Comparison of ENCODE assay signal across 10 cellular contexts in the genomic region with DNA sequence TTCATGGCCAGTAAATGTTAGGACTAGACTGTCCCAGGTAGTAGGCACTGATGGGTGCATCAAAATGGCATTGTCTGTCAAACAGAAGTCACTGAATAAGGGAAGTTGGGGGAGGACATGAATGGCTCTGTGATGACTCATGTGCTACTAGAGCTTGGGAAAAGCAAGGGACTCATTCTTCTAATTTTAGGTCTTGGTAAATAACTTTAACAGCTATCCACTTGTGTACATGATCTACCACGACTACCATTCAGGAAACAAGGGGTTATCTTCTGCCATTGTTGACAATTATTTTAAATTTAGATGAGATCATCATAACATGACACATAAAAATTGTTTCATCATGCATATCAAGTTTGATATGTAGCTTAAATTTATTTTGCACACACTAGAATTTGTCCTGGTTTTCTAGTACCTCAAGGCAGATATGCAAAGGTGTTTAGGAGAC. TPM values are rescaled to one million over a fixed set of nuclear protein-coding genes. Genes with fewer than 3 reads are reported as not detected.
DNase-seq lines count a peak whose midpoint lies in the region; ATAC-seq, FAIRE-seq and TF ChIP-seq lines count a peak whose summit lies in the region.
"Had no signal": no experiment of that assay in that cellular context is flagged by ENCODE, and none has a peak within 500 bp of the region (broad histone marks: within the 10 kb centered on the region; RNA-seq: fewer than 3 reads in every experiment).

No MANE protein-coding gene starts in this region.

- ATAC-seq in omental fat pad (ENCODE audit: low FRiP score) = peak; percentile 39
- ATAC-seq in GM19397 (IDR thresholded peaks at IDR 0.05; ENCODE audit: unreplicated experiment) = no peak

- no peaks in the 10 kb centered on the region for H3K9me3 ChIP-seq in endothelial cell of umbilical vein (replicated peaks; ENCODE audit: control insufficient read depth, insufficient read depth, low read length)

- H3K36me3 ChIP-seq in endothelial cell of umbilical vein (ENCODE audit: control insufficient read depth in 2 of 2, extremely low read depth in 1 of 2, insufficient read depth in 2 of 2, low read length in 2 of 2) = no peaks in the 10 kb centered on the region

- H3K4me1 ChIP-seq in endothelial cell of umbilical vein (ENCODE audit: control insufficient read depth, extremely low read depth, insufficient read depth, low read length) = peaks cover 13% of the 10 kb centered on the region

- CTCF ChIA-PET in endothelial cell of umbilical vein (lab: Charles Lee) = interaction anchor here (0.6 to 2.6 kb wide), 9 partner anchors 8 to 81 kb away, joined by 3 to 9 read pairs (median 4); no protein-coding TSS in a partner anchor

- H3K79me2 ChIP-seq in endothelial cell of umbilical vein (ENCODE audit: control insufficient read depth, insufficient read depth, low read length) = no peaks in the 10 kb centered on the region

- no TSS peak for BruUV-seq in endothelial cell of umbilical vein (replicated peaks; lab: Mats Ljungman, UMichigan)

- peak; percentile 84 for DNase-seq in ELR (ENCODE audit: low read depth)
- peak; percentile 69 for DNase-seq in NOMO-1 treated with DMSO at 0.1 percent for 48 hours (lab: John Stamatoyannopoulos, UW; ENCODE audit: unreplicated experiment)
- peak; percentile 72 for DNase-seq in endothelial cell of umbilical vein (ENCODE audit: low read depth, low spot score)
- DNase-seq in omental fat pad (ENCODE audit: low spot score) = no peak
- DNase-seq in GM12892 (ENCODE audit: insufficient read length) = no peak
- DNase-seq in amygdala (lab: John Stamatoyannopoulos, UW) = no peak
- no peak for DNase-seq in NCI-H1092 (lab: John Stamatoyannopoulos, UW)
- DNase-seq: NCI-H510A treated with DMSO at 0.1 percent for 48 hours had no signal

- H3K4me2 ChIP-seq in endothelial cell of umbilical vein (ENCODE audit: insufficient read depth, low read length) = peak overlapping the region; percentile 38

- no peaks in the 10 kb centered on the region for H4K20me1 ChIP-seq in endothelial cell of umbilical vein (replicated peaks; ENCODE audit: control insufficient read depth, extremely low read depth, insufficient read depth, low read length)

- TF ChIP-seq CTCF in endothelial cell of umbilical vein (IDR thresholded peaks at IDR 0.05; ENCODE audit: extremely low read depth in 1 of 2, insufficient read depth in 1 of 2, low read depth in 1 of 2, low read length in 2 of 2) = no peak
- TF ChIP-seq CTCF in omental fat pad (IDR thresholded peaks at IDR 0.05) = no peak

- dilution Hi-C loops in endothelial cell of umbilical vein (cut with MboI; ENCODE audit: extremely low pct_ligation_motif_present, low sequenced_read_pairs) = no loop called here

- POLR2A ChIA-PET in endothelial cell of umbilical vein (lab: Charles Lee) = no interaction called here

- no peak for TF ChIP-seq POLR2A in endothelial cell of umbilical vein (IDR thresholded peaks at IDR 0.05; ENCODE audit: low read depth, low read length)
- TF ChIP-seq POLR2A in GM12892 (IDR thresholded peaks at IDR 0.05; ENCODE audit: low read depth, low read length) = no peak

- peak overlapping the region; percentile 12 for H3K27ac ChIP-seq in endothelial cell of umbilical vein (ENCODE audit: insufficient read depth, low read depth, low read length)
- H3K27ac ChIP-seq: skin epidermis had no signal

- no peaks in the 10 kb centered on the region for H3K9me1 ChIP-seq in endothelial cell of umbilical vein (replicated peaks; ENCODE audit: control insufficient read depth, extremely low read depth, insufficient read depth, low read length)

- H3K27me3 ChIP-seq in endothelial cell of umbilical vein (ENCODE audit: control insufficient read depth in 2 of 2, insufficient read depth in 2 of 2, low read length in 2 of 2) = no peaks in the 10 kb centered on the region

- intact Hi-C loops in endothelial cell of umbilical vein (cut with micrococcal nuclease) = loop anchor here (1.0 to 5.0 kb wide), 2 partner anchors 34 to 52 kb away; no protein-coding TSS in a partner anchor

- no peak overlapping the region for H3K4me3 ChIP-seq in endothelial cell of umbilical vein (replicated peaks in 1 of 3; ENCODE audit: insufficient read depth in 1 of 3, low read depth in 1 of 3, low read length in 3 of 3)
- H3K4me3 ChIP-seq: skin epidermis had no signal

- FAIRE-seq in endothelial cell of umbilical vein (lab: Jason Lieb, UNC) (peak; percentile 90), GM12892 (lab: Jason Lieb, UNC) (no peak)

- H2AFZ ChIP-seq in endothelial cell of umbilical vein (ENCODE audit: low read depth, low read length) = no peak overlapping the region

- H3K9ac ChIP-seq in endothelial cell of umbilical vein (replicated peaks; ENCODE audit: extremely low read depth, insufficient read depth, low read length) = no peak overlapping the region

TF ChIP-seq in endothelial cell of umbilical vein, 7 proteins besides CTCF, POLR2A, EP300 and RAD21:
- TF ChIP-seq FOS (IDR thresholded peaks at IDR 0.05; ENCODE audit: borderline replicate concordance, insufficient read depth, low read length) = peak; percentile 95
- TF ChIP-seq POLR2AphosphoS5 (IDR thresholded peaks at IDR 0.05; ENCODE audit: insufficient read depth, low read depth, low read length) = peak; percentile 22
- peak; percentile 68 for TF ChIP-seq GATA2 (IDR thresholded peaks at IDR 0.05; ENCODE audit: insufficient read depth, insufficient read length, low read depth, low read length)
- TF ChIP-seq JUN (IDR thresholded peaks at IDR 0.05; ENCODE audit: borderline replicate concordance, insufficient read depth, insufficient read length, low read depth) = peak; percentile 84
- no peak for TF ChIP-seq MYC (IDR thresholded peaks at IDR 0.05; ENCODE audit: low read depth, low read length)

RNA-seq across cellular contexts. Expression of a gene that starts 6.3 kb away (rescaled TPM):
- total RNA-seq in endothelial cell of umbilical vein = 0.46 and 0.55 TPM in 2 replicates
- 0.11 and 0.17 TPM in 2 replicates for polyA plus RNA-seq in endothelial cell of umbilical vein
- 0.18 and 0.23 TPM in 2 replicates for polyA plus RNA-seq in endothelial cell of umbilical vein (2011; cell fraction: cytosol; rRNA removed)
- 0.29 and 0.58 TPM in 2 replicates for polyA plus RNA-seq in endothelial cell of umbilical vein (2011; cell fraction: nucleus; rRNA removed)
- 0.13 and 0.27 TPM in 2 replicates for polyA plus RNA-seq in endothelial cell of umbilical vein (2012)
- 1.2 TPM in 1 of 2 replicates, not detected in the other for polyA minus RNA-seq in endothelial cell of umbilical vein
- 3.5 TPM for polyA minus RNA-seq in endothelial cell of umbilical vein (2011; cell fraction: cytosol; rRNA and poly(A)+ RNA removed)
- polyA minus RNA-seq in endothelial cell of umbilical vein (2011; cell fraction: nucleus; rRNA and poly(A)+ RNA removed) = 0.48 TPM in 1 of 2 replicates, not detected in the other
- total RNA-seq in omental fat pad = 100 to 1,000 TPM in 1 of 4 donors, 10 to 100 TPM in 3; 31.2 to 202 (median 43.7) TPM
- not detected for polyA plus RNA-seq in GM12892 (2012; ENCODE audit: missing spikeins)

Comparison
In these comparisons a context has a peak if more than half of its experiments do, and no peak if none do; other contexts are left out.
1. DNase-seq: peak in ELR (single experiment), NOMO-1 treated with DMSO at 0.1 percent for 48 hours (single experiment) and endothelial cell of umbilical vein (single experiment); none in omental fat pad (single experiment), GM12892 (single experiment), amygdala (0 of 56) and NCI-H1092 (single experiment).
2. RNA of a gene that starts 6.3 kb away (total RNA-seq): 31.2 to 202 TPM in omental fat pad; 0.46 to 0.55 TPM in endothelial cell of umbilical vein; every median in the first group is over 10 times any median in the second.